ENCODE assay signal across 8 cellular contexts in the genomic region with DNA sequence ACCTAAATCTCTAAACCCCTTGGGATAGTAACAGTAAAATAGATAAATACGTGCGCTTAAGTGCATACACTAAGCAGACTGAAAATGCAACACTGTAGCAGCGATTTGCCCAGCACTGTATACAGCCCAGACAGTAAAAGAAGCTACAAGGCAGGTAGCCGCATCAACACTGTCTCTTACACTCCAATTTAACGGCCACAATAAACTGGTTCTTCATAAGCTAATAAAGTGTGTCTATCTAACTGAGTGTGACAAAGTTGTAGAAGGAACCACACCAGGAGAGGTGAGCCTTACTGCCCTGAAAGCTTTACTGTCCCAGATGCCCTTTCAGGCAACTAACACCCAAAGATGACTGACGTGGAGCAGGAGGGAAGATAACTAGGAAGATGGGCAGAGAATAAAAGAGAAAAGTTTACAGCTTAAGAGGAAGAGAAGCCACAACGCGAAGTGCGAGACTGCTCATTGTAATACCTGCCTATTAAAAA. TPM values are rescaled to one million over a fixed set of nuclear protein-coding genes. Genes with fewer than 3 reads are reported as not detected.
DNase-seq lines count a peak whose midpoint lies in the region; ATAC-seq and TF ChIP-seq lines count a peak whose summit lies in the region.

No MANE protein-coding gene starts in this region.

- DNase-seq in CD4-positive, alpha-beta memory T cell = no peak
- DNase-seq in coronary artery (ENCODE audit: low spot score) = no peak
- no peak for DNase-seq in nephron progenitor cell
- no peak for DNase-seq in NCI-H1417 treated with DMSO at 0.1 percent for 48 hours (lab: John Stamatoyannopoulos, UW)
- DNase-seq in cortex of kidney (lab: John Stamatoyannopoulos, UW) = no peak
- DNase-seq in stimulated activated CD4-positive, alpha-beta T cell treated with anti-CD3 and anti-CD28 coated beads, Interleukin-15, amount 100 ng/mL, for 24 hours = no peak

- H3K9me3 ChIP-seq in CD4-positive, alpha-beta memory T cell (ENCODE audit: control insufficient read depth in 1 of 2, low read length in 2 of 2) = no peaks in the 10 kb centered on the region
- no peaks in the 10 kb centered on the region for H3K9me3 ChIP-seq in HUES6 (ENCODE audit: control insufficient read depth, insufficient read depth, low read depth, low read length)

- no peaks in the 10 kb centered on the region for H3K27me3 Mint-ChIP-seq in CD4-positive, alpha-beta memory T cell
- H3K27me3 Mint-ChIP-seq in nephron progenitor cell (ENCODE audit: low read depth, poor library complexity) = peaks cover 8% of the 10 kb centered on the region

- H3K27ac Mint-ChIP-seq in CD4-positive, alpha-beta memory T cell = peak overlapping the region; percentile 94 to 99 (median 98)
- H3K27ac Mint-ChIP-seq in nephron progenitor cell = peak overlapping the region; percentile 94

- peaks cover 31% of the 10 kb centered on the region for H3K4me1 ChIP-seq in CD4-positive, alpha-beta memory T cell (ENCODE audit: insufficient read depth, low read length)
- peaks cover 9% of the 10 kb centered on the region; the same call in 1 of the 2 replicates for H3K4me1 ChIP-seq in HUES6 (ENCODE audit: control insufficient read depth, insufficient read depth, low read length)

- intact Hi-C loops in CD4-positive, alpha-beta memory T cell (cut with micrococcal nuclease) = no loop called here

- peaks cover 24 to 57% (median 42%) of the 10 kb centered on the region in 4 donors for H3K4me1 Mint-ChIP-seq in CD4-positive, alpha-beta memory T cell
- H3K4me1 Mint-ChIP-seq in nephron progenitor cell = peaks cover 64% of the 10 kb centered on the region

- H3K9ac ChIP-seq in HUES6 (ENCODE audit: low read length) = peak overlapping the region; percentile 97

- H3K4me3 Mint-ChIP-seq in CD4-positive, alpha-beta memory T cell = peak overlapping the region; percentile 91 to 98 (median 98)
- H3K4me3 Mint-ChIP-seq in nephron progenitor cell = peak overlapping the region; percentile 95

- peak overlapping the region; percentile 93 for H3K27ac ChIP-seq in CD4-positive, alpha-beta memory T cell (ENCODE audit: low read depth, low read length)
- H3K27ac ChIP-seq in HUES6 (ENCODE audit: low read depth, low read length) = no peak overlapping the region; the same call in 1 of the 2 replicates
- H3K27ac ChIP-seq in coronary artery = peak overlapping the region; percentile 96 to 98

- H3K36me3 ChIP-seq in CD4-positive, alpha-beta memory T cell (ENCODE audit: insufficient read depth, low read length) = no peaks in the 10 kb centered on the region
- no peaks in the 10 kb centered on the region for H3K36me3 ChIP-seq in HUES6 (ENCODE audit: control insufficient read depth, insufficient read depth, low read length)

- no peaks in the 10 kb centered on the region for H3K9me3 Mint-ChIP-seq in CD4-positive, alpha-beta memory T cell
- H3K9me3 Mint-ChIP-seq in nephron progenitor cell = no peaks in the 10 kb centered on the region

- no peak for TF ChIP-seq CTCF in coronary artery (IDR thresholded peaks at IDR 0.05)
- TF ChIP-seq CTCF in nephron progenitor cell (IDR thresholded peaks at IDR 0.05) = no peak

- peak overlapping the region; percentile 67 to 99 for H3K4me3 ChIP-seq in CD4-positive, alpha-beta memory T cell (ENCODE audit: low read length in 2 of 2)
- peak overlapping the region; percentile 100 for H3K4me3 ChIP-seq in HUES6 (ENCODE audit: low read depth, low read length)
- H3K4me3 ChIP-seq in coronary artery = peak overlapping the region; percentile 92

- ATAC-seq in GM21786 (IDR thresholded peaks at IDR 0.05; ENCODE audit: unreplicated experiment) = no peak

- no peaks in the 10 kb centered on the region for H3K27me3 ChIP-seq in CD4-positive, alpha-beta memory T cell (ENCODE audit: insufficient read depth, low read length)
- H3K27me3 ChIP-seq in HUES6 (ENCODE audit: control insufficient read depth, insufficient read depth, low read length) = no peaks in the 10 kb centered on the region

- peaks cover 0 to 14% of the 10 kb centered on the region in 2 donors for H3K36me3 Mint-ChIP-seq in CD4-positive, alpha-beta memory T cell
- peaks cover 5% of the 10 kb centered on the region for H3K36me3 Mint-ChIP-seq in nephron progenitor cell (ENCODE audit: low read depth)

- CTCF ChIA-PET in CD4-positive, alpha-beta memory T cell (lab: Charles Lee; ENCODE audit: partially characterized antibody) = interaction anchor here (0.7 to 4.0 kb wide), 10 partner anchors 10 to 258 kb away, joined by 3 to 34 read pairs (median 4); partner anchors contain the start of gene KIAA0513

- POLR2A ChIA-PET in CD4-positive, alpha-beta memory T cell (lab: Charles Lee; ENCODE audit: partially characterized antibody) = interaction anchor here (1.2 to 6.9 kb wide), 6 partner anchors 9 to 252 kb away, joined by 4 to 74 read pairs (median 14); partner anchors contain the start of gene KIAA0513

RNA-seq across cellular contexts. Expression of gene ZDHHC7, which starts 0.8 kb away (rescaled TPM):
- 10 to 100 TPM; 33.8 to 35.6 TPM for total RNA-seq in CD4-positive, alpha-beta memory T cell
- polyA plus RNA-seq in CD4-positive, alpha-beta memory T cell = 10 to 100 TPM; 27.1 to 40.2 TPM

RNA-seq across cellular contexts. Expression of gene KIAA0513, which starts 17.1 kb away (rescaled TPM):
- total RNA-seq in CD4-positive, alpha-beta memory T cell = 10 to 100 TPM; 17.7 to 19.0 TPM
- 10 to 100 TPM in 1 of 2 donors, 1 to 10 TPM in 1; 1.3 to 11.8 TPM for polyA plus RNA-seq in CD4-positive, alpha-beta memory T cell
